ENCODE assay signal across 1 cellular context in the genomic region with DNA sequence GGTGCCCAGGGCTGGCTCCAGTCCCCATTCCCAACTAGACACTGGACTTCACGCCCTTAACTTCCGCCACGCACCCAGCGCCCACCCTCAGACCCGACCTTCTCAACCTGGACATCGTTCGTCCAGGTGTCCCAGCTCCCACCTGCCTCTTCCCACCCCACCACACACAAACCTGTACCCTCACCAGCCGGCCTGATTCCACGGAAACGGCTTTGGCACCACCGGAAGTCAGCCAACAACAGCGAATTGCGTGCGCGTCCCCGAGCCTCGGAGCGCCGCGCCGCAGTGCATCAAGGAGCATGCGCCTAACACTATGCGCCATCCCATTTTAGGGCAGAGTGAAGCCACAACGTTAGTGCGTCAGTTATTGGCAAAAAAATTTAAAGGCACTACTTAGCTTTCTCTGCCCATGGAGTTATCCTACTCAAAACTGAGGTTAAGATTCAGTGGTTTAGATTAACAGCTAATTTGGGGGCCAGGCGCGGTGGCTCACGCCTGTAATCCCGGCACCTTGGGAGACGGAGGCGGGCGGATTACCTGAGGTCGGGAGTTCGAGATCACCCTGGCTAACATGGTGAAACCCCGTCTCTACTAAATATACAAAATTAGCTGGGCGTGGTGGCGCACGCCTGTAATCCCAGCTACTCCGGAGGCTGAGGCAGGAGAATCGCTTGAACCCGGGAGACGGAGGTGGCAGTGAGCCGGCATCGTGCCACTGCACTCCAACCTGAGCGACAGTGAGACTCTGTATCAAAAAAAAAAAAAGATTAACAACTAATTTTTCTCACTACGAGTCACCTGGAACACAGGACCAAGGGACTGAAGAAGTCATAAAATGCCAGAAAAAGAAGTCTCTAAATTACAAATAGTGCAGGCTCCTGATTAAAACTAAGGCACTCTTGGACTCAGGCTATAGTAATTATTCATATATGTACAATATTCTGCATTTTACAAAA.
A peak's percentile ranks its signal among the peaks of the same experiment; 100 is the strongest.
TF ChIP-seq lines count a peak whose summit lies in the region.

A gene with protein sequence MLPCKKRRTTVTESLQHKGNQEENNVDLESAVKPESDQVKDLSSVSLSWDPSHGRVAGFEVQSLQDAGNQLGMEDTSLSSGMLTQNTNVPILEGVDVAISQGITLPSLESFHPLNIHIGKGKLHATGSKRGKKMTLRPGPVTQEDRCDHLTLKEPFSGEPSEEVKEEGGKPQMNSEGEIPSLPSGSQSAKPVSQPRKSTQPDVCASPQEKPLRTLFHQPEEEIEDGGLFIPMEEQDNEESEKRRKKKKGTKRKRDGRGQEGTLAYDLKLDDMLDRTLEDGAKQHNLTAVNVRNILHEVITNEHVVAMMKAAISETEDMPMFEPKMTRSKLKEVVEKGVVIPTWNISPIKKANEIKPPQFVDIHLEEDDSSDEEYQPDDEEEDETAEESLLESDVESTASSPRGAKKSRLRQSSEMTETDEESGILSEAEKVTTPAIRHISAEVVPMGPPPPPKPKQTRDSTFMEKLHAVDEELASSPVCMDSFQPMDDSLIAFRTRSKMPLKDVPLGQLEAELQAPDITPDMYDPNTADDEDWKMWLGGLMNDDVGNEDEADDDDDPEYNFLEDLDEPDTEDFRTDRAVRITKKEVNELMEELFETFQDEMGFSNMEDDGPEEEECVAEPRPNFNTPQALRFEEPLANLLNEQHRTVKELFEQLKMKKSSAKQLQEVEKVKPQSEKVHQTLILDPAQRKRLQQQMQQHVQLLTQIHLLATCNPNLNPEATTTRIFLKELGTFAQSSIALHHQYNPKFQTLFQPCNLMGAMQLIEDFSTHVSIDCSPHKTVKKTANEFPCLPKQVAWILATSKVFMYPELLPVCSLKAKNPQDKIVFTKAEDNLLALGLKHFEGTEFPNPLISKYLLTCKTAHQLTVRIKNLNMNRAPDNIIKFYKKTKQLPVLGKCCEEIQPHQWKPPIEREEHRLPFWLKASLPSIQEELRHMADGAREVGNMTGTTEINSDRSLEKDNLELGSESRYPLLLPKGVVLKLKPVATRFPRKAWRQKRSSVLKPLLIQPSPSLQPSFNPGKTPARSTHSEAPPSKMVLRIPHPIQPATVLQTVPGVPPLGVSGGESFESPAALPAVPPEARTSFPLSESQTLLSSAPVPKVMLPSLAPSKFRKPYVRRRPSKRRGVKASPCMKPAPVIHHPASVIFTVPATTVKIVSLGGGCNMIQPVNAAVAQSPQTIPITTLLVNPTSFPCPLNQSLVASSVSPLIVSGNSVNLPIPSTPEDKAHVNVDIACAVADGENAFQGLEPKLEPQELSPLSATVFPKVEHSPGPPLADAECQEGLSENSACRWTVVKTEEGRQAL (N-terminal part only) (minus strand): TSS at position 240 of the 956 bp plus-strand sequence. CDS start 3,434 bp downstream, outside the sequence.

TF ChIP-seq in HepG2, 621 proteins besides CTCF, POLR2A, EP300 and RAD21 (continued from another document and continues in another):
- TF ChIP-seq, protein P1, sequence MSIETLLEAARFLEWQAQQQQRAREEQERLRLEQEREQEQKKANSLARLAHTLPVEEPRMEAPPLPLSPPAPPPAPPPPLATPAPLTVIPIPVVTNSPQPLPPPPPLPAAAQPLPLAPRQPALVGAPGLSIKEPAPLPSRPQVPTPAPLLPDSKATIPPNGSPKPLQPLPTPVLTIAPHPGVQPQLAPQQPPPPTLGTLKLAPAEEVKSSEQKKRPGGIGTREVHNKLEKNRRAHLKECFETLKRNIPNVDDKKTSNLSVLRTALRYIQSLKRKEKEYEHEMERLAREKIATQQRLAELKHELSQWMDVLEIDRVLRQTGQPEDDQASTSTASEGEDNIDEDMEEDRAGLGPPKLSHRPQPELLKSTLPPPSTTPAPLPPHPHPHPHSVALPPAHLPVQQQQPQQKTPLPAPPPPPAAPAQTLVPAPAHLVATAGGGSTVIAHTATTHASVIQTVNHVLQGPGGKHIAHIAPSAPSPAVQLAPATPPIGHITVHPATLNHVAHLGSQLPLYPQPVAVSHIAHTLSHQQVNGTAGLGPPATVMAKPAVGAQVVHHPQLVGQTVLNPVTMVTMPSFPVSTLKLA (IDR thresholded peaks at IDR 0.05): peak; percentile 46; the same call in 1 of the 2 replicates
- TF ChIP-seq TBL1XR1 (IDR thresholded peaks at IDR 0.05; ENCODE audit: borderline replicate concordance, low read length, partially characterized antibody): no peak
- TF ChIP-seq, protein P2, sequence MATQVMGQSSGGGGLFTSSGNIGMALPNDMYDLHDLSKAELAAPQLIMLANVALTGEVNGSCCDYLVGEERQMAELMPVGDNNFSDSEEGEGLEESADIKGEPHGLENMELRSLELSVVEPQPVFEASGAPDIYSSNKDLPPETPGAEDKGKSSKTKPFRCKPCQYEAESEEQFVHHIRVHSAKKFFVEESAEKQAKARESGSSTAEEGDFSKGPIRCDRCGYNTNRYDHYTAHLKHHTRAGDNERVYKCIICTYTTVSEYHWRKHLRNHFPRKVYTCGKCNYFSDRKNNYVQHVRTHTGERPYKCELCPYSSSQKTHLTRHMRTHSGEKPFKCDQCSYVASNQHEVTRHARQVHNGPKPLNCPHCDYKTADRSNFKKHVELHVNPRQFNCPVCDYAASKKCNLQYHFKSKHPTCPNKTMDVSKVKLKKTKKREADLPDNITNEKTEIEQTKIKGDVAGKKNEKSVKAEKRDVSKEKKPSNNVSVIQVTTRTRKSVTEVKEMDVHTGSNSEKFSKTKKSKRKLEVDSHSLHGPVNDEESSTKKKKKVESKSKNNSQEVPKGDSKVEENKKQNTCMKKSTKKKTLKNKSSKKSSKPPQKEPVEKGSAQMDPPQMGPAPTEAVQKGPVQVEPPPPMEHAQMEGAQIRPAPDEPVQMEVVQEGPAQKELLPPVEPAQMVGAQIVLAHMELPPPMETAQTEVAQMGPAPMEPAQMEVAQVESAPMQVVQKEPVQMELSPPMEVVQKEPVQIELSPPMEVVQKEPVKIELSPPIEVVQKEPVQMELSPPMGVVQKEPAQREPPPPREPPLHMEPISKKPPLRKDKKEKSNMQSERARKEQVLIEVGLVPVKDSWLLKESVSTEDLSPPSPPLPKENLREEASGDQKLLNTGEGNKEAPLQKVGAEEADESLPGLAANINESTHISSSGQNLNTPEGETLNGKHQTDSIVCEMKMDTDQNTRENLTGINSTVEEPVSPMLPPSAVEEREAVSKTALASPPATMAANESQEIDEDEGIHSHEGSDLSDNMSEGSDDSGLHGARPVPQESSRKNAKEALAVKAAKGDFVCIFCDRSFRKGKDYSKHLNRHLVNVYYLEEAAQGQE (IDR thresholded peaks at IDR 0.05; ENCODE audit: borderline replicate concordance in 1 of 2, low read depth in 1 of 2, low read length in 2 of 2): no peak
- TF ChIP-seq ZNF501 (CRISPR knock-in tag; IDR thresholded peaks at IDR 0.05): peak; percentile 70
- peak; percentile 61; the same call in 1 of the 2 replicates for TF ChIP-seq ZNF251 (CRISPR knock-in tag; IDR thresholded peaks at IDR 0.05)
- TF ChIP-seq, protein P3, sequence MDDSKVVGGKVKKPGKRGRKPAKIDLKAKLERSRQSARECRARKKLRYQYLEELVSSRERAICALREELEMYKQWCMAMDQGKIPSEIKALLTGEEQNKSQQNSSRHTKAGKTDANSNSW (CRISPR knock-in tag; IDR thresholded peaks at IDR 0.05; ENCODE audit: borderline replicate concordance): no peak
- no peak for TF ChIP-seq ZNF30 (CRISPR knock-in tag; IDR thresholded peaks at IDR 0.05)
- TF ChIP-seq MIXL1 (CRISPR knock-in tag; IDR thresholded peaks at IDR 0.05): peak; percentile 65; the same call in 1 of the 2 replicates
- TF ChIP-seq, protein P4, sequence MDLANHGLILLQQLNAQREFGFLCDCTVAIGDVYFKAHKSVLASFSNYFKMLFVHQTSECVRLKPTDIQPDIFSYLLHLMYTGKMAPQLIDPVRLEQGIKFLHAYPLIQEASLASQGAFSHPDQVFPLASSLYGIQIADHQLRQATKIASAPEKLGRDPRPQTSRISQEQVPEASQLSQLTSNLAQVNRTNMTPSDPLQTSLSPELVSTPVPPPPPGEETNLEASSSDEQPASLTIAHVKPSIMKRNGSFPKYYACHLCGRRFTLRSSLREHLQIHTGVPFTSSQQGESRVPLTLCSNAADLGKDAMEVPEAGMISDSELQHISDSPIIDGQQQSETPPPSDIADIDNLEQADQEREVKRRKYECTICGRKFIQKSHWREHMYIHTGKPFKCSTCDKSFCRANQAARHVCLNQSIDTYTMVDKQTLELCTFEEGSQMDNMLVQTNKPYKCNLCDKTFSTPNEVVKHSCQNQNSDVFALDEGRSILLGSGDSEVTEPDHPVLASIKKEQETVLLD (CRISPR knock-in tag; IDR thresholded peaks at IDR 0.05; ENCODE audit: low read depth): no peak
- TF ChIP-seq PRMT3 (CRISPR knock-in tag; IDR thresholded peaks at IDR 0.05; ENCODE audit: borderline replicate concordance, low read depth): no peak
- no peak for TF ChIP-seq ZNF746 (CRISPR knock-in tag; IDR thresholded peaks at IDR 0.05)
- no peak for TF ChIP-seq ZNF557 (CRISPR knock-in tag; IDR thresholded peaks at IDR 0.05)
- no peak for TF ChIP-seq KLF15 (CRISPR knock-in tag; IDR thresholded peaks at IDR 0.05; ENCODE audit: borderline replicate concordance)
- no peak for TF ChIP-seq SRSF4 (IDR thresholded peaks at IDR 0.05; ENCODE audit: low read depth, low read length, poor library complexity, severe bottlenecking)
- TF ChIP-seq SP140L (CRISPR knock-in tag; IDR thresholded peaks at IDR 0.05; ENCODE audit: borderline replicate concordance): no peak
- TF ChIP-seq, protein P5, sequence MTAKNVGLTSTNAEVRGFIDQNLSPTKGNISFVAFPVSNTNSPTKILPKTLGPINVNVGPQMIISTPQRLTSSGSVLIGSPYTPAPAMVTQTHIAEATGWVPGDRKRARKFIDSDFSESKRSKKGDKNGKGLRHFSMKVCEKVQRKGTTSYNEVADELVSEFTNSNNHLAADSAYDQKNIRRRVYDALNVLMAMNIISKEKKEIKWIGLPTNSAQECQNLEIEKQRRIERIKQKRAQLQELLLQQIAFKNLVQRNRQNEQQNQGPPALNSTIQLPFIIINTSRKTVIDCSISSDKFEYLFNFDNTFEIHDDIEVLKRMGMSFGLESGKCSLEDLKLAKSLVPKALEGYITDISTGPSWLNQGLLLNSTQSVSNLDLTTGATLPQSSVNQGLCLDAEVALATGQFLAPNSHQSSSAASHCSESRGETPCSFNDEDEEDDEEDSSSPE (CRISPR knock-in tag; IDR thresholded peaks at IDR 0.05): 0 out of 2 replicates have a peak, but pooled peaks have one; percentile 19
- TF ChIP-seq, protein P6, sequence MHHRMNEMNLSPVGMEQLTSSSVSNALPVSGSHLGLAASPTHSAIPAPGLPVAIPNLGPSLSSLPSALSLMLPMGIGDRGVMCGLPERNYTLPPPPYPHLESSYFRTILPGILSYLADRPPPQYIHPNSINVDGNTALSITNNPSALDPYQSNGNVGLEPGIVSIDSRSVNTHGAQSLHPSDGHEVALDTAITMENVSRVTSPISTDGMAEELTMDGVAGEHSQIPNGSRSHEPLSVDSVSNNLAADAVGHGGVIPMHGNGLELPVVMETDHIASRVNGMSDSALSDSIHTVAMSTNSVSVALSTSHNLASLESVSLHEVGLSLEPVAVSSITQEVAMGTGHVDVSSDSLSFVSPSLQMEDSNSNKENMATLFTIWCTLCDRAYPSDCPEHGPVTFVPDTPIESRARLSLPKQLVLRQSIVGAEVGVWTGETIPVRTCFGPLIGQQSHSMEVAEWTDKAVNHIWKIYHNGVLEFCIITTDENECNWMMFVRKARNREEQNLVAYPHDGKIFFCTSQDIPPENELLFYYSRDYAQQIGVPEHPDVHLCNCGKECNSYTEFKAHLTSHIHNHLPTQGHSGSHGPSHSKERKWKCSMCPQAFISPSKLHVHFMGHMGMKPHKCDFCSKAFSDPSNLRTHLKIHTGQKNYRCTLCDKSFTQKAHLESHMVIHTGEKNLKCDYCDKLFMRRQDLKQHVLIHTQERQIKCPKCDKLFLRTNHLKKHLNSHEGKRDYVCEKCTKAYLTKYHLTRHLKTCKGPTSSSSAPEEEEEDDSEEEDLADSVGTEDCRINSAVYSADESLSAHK (CRISPR knock-in tag; IDR thresholded peaks at IDR 0.05; ENCODE audit: borderline replicate concordance): no peak
- TF ChIP-seq, protein P7, sequence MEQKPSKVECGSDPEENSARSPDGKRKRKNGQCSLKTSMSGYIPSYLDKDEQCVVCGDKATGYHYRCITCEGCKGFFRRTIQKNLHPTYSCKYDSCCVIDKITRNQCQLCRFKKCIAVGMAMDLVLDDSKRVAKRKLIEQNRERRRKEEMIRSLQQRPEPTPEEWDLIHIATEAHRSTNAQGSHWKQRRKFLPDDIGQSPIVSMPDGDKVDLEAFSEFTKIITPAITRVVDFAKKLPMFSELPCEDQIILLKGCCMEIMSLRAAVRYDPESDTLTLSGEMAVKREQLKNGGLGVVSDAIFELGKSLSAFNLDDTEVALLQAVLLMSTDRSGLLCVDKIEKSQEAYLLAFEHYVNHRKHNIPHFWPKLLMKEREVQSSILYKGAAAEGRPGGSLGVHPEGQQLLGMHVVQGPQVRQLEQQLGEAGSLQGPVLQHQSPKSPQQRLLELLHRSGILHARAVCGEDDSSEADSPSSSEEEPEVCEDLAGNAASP (CRISPR knock-in tag; IDR thresholded peaks at IDR 0.05; ENCODE audit: borderline replicate concordance): 0 out of 2 replicates have a peak, but pooled peaks have one; percentile 9
- TF ChIP-seq ZFP62 (CRISPR knock-in tag; IDR thresholded peaks at IDR 0.05): no peak
- peak; percentile 55; the same call in 1 of the 2 replicates for TF ChIP-seq ZZZ3 (CRISPR knock-in tag; IDR thresholded peaks at IDR 0.05; ENCODE audit: borderline replicate concordance)
- TF ChIP-seq, protein P8, sequence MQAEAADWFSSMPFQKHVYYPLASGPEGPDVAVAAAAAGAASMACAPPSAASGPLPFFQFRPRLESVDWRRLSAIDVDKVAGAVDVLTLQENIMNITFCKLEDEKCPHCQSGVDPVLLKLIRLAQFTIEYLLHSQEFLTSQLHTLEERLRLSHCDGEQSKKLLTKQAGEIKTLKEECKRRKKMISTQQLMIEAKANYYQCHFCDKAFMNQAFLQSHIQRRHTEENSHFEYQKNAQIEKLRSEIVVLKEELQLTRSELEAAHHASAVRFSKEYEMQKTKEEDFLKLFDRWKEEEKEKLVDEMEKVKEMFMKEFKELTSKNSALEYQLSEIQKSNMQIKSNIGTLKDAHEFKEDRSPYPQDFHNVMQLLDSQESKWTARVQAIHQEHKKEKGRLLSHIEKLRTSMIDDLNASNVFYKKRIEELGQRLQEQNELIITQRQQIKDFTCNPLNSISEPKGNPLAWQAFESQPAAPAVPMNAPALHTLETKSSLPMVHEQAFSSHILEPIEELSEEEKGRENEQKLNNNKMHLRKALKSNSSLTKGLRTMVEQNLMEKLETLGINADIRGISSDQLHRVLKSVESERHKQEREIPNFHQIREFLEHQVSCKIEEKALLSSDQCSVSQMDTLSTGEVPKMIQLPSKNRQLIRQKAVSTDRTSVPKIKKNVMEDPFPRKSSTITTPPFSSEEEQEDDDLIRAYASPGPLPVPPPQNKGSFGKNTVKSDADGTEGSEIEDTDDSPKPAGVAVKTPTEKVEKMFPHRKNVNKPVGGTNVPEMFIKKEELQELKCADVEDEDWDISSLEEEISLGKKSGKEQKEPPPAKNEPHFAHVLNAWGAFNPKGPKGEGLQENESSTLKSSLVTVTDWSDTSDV (CRISPR knock-in tag; IDR thresholded peaks at IDR 0.05): no peak
- TF ChIP-seq, protein P9, sequence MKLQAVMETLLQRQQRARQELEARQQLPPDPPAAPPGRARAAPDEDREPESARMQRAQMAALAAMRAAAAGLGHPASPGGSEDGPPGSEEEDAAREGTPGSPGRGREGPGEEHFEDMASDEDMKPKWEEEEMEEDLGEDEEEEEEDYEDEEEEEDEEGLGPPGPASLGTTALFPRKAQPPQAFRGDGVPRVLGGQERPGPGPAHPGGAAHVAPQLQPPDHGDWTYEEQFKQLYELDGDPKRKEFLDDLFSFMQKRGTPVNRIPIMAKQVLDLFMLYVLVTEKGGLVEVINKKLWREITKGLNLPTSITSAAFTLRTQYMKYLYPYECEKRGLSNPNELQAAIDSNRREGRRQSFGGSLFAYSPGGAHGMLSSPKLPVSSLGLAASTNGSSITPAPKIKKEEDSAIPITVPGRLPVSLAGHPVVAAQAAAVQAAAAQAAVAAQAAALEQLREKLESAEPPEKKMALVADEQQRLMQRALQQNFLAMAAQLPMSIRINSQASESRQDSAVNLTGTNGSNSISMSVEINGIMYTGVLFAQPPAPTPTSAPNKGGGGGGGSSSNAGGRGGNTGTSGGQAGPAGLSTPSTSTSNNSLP (IDR thresholded peaks at IDR 0.05; ENCODE audit: low read depth, low read length): no peak
- no peak for TF ChIP-seq PRPF4 (IDR thresholded peaks at IDR 0.05; ENCODE audit: low read depth, low read length, poor library complexity, severe bottlenecking)
- no peak for TF ChIP-seq STAG1 (CRISPR knock-in tag; IDR thresholded peaks at IDR 0.05)
- no peak for TF ChIP-seq FIP1L1 (IDR thresholded peaks at IDR 0.05; ENCODE audit: borderline replicate concordance, insufficient read depth, low read depth, low read length)
